In the genomic region with DNA sequence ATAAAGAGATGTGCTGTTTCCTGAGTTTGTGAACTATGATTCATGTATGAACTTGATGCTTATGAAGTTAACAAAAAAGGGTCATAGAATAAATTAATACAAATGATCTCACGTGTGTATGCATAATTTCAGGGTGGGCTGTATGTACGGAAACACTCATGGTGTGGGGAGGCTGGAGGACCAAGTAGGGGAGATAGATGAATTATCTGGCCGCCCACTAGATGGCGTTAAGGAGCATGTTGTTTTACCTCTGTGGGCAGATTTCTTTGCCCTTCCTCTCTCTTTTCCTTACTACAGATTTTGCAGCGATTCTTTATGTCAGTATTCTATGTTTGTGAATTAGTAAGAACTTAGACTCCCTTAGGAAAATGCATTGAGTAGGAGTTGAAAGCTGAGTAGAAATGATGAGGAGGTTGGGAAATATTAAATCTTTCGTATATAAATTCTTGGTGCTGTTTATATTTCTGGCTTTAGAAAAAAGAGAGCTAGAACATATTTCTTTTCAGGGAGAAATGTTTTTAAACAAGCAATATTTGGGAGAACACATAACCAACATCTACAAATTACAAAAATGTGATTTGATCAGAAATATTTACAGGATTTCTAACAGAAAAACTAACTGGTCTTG, we compare ENCODE assay signal across 8 cellular contexts. TPM values are rescaled to one million over a fixed set of nuclear protein-coding genes. Genes with fewer than 3 reads are reported as not detected.
DNase-seq lines count a peak whose midpoint lies in the region; ATAC-seq and TF ChIP-seq lines count a peak whose summit lies in the region.

No MANE protein-coding gene starts in this region.

- H3K27me3 ChIP-seq in KMS-11 (ENCODE audit: insufficient read depth, low read depth) (no peaks in the 10 kb centered on the region), adrenal gland (no peaks in the 10 kb centered on the region), iPS DF 6.9 (ENCODE audit: control insufficient read depth, insufficient read depth, low read length) (no peaks in the 10 kb centered on the region), aorta (ENCODE audit: control insufficient read depth in 1 of 2, insufficient read depth in 2 of 2, low read length in 1 of 2) (no peaks in the 10 kb centered on the region)

- no peak for TF ChIP-seq POLR2A in adrenal gland (IDR thresholded peaks at IDR 0.05)

- H3K9me3 ChIP-seq in adrenal gland (replicated peaks in 1 of 3) (no peaks in the 10 kb centered on the region), iPS DF 6.9 (ENCODE audit: control insufficient read depth, insufficient read depth, low read length) (no peaks in the 10 kb centered on the region), aorta (ENCODE audit: control insufficient read depth, low read length) (peaks cover 2% of the 10 kb centered on the region)

- no peak overlapping the region for H3K4me2 ChIP-seq in KMS-11

- H4K20me1 ChIP-seq in KMS-11 (ENCODE audit: insufficient read depth), result no peaks in the 10 kb centered on the region

- no peak overlapping the region for H2AFZ ChIP-seq in KMS-11 (ENCODE audit: low read depth)

- H3K79me2 ChIP-seq in KMS-11 (ENCODE audit: insufficient read depth, low read depth), result no peaks in the 10 kb centered on the region

- 18 to 21% (median 19%) methylated on average over 6 of the region's 6 CpGs for WGBS in adrenal gland, 4 donors
- 100% methylated on average over 1 of the region's 6 CpGs for WGBS in iPS DF 6.9 (ENCODE audit: insufficient coverage, insufficient read length)
- WGBS in aorta, 2 donors, result 15 to 22% methylated on average over 6 of the region's 6 CpGs

- H3K4me1 ChIP-seq in KMS-11 (ENCODE audit: low read depth, poor library complexity, severe bottlenecking) (no peaks in the 10 kb centered on the region), adrenal gland (replicated peaks in 1 of 2) (no peaks in the 10 kb centered on the region), iPS DF 6.9 (ENCODE audit: control insufficient read depth, insufficient read depth, low read length) (no peaks in the 10 kb centered on the region), aorta (ENCODE audit: control insufficient read depth in 1 of 2, insufficient read depth in 2 of 2, low read length in 2 of 2) (no peaks in the 10 kb centered on the region)

- no peak overlapping the region for H3K4me3 ChIP-seq in KMS-11 (IDR thresholded peaks at IDR 0.05; ENCODE audit: insufficient read depth, low read depth, low read length)
- H3K4me3 ChIP-seq in adrenal gland, result no peak overlapping the region
- H3K4me3 ChIP-seq in iPS DF 6.9 (ENCODE audit: low read length), result no peak overlapping the region
- no peak overlapping the region for H3K4me3 ChIP-seq in aorta (ENCODE audit: low read length in 2 of 2)

- TF ChIP-seq CTCF in GM20000 (IDR thresholded peaks at IDR 0.05; ENCODE audit: extremely low read depth, missing control alignments) (peak; percentile 62), KMS-11 (conservative IDR thresholded peaks at IDR 0.05; ENCODE audit: low read depth, low read length) (peak; percentile 75), adrenal gland (IDR thresholded peaks at IDR 0.05) (peak; percentile 19 to 68 (median 52))

- DNase-seq in DMS53 treated with DMSO at 0.1 percent for 48 hours (lab: John Stamatoyannopoulos, UW; ENCODE audit: unreplicated experiment) (peak; percentile 27), GM20000 (ENCODE audit: low spot score) (peak; percentile 55), SK-N-DZ (ENCODE audit: low spot score) (peak; percentile 53), adrenal gland (peak; percentile 19 to 69 (median 48)), iPS DF 6.9 (ENCODE audit: low read depth, low spot score) (peak; percentile 39), aorta (no peak)
- DNase-seq in stimulated activated CD4-positive, alpha-beta T cell treated with anti-CD3 and anti-CD28 coated beads, Interleukin-2, amount 100 ng/mL, for 24 hours, result peak; percentile 63 to 68

- ATAC-seq in aorta (ENCODE audit: low FRiP score), result no peak

- H3K27ac ChIP-seq in KMS-11 (no peak overlapping the region), adrenal gland (no peak overlapping the region), iPS DF 6.9 (ENCODE audit: low read length) (no peak overlapping the region), aorta (ENCODE audit: low read depth in 1 of 2, low read length in 2 of 2) (no peak overlapping the region)

- H3K9ac ChIP-seq in KMS-11, result no peak overlapping the region

- intact Hi-C loops in adrenal gland (cut with DNase I), result no loop called here
- intact Hi-C loops in aorta (cut with DNase I), result no loop called here

- no peaks in the 10 kb centered on the region for H3K36me3 ChIP-seq in KMS-11 (ENCODE audit: insufficient read depth)
- no peaks in the 10 kb centered on the region for H3K36me3 ChIP-seq in adrenal gland (replicated peaks in 1 of 2)
- H3K36me3 ChIP-seq in iPS DF 6.9 (ENCODE audit: control insufficient read depth, insufficient read depth, low read length), result no peaks in the 10 kb centered on the region
- no peaks in the 10 kb centered on the region for H3K36me3 ChIP-seq in aorta (ENCODE audit: control insufficient read depth in 1 of 2, insufficient read depth in 2 of 2, low read length in 1 of 2)

RNA-seq across cellular contexts. Expression of gene TMTC4, which starts 47.4 kb away (rescaled TPM):
- 37.9 and 40.2 TPM in 2 replicates for polyA plus RNA-seq in SK-N-DZ (2014; cell fraction: cytosol; rRNA removed)
- 47.9 and 62.7 TPM in 2 replicates for polyA plus RNA-seq in SK-N-DZ (2014; cell fraction: nucleus; rRNA removed)
- total RNA-seq in adrenal gland (10 to 100 TPM in 5 of 8 donors, 1 to 10 TPM in 3; 6.7 to 14.7 (median 10.5) TPM), aorta (10 to 100 TPM in 1 of 2 donors, 1 to 10 TPM in 1; 5.7 to 13.1 TPM)
- polyA plus RNA-seq in adrenal gland (1 to 10 TPM; 3.9 to 6.6 (median 4.7) TPM), aorta (1 to 10 TPM; 1.8 to 2.4 TPM)

Comparison
In these comparisons a context has a peak if more than half of its experiments do, and no peak if none do; other contexts are left out.
1. DNase-seq: peak in DMS53 treated with DMSO at 0.1 percent for 48 hours (single experiment), GM20000 (single experiment), SK-N-DZ (single experiment), adrenal gland (7 of 7), iPS DF 6.9 (single experiment) and stimulated activated CD4-positive, alpha-beta T cell treated with anti-CD3 and anti-CD28 coated beads, Interleukin-2, amount 100 ng/mL, for 24 hours (2 of 2); none in aorta (0 of 2).
2. Peak in every context shown above with its lines, with median percentiles within 50 percentile points of each other: CTCF ChIP-seq.